Comparison of ENCODE assay signal across 8 cellular contexts in genomic region chr3:30286007-30286669, GRCh38.
A peak's percentile ranks its signal among the peaks of the same experiment; 100 is the strongest.
DNase-seq lines count a peak whose midpoint lies in the region; ATAC-seq, FAIRE-seq and TF ChIP-seq lines count a peak whose summit lies in the region.

No MANE protein-coding gene starts in this region.

- H3K36me3 ChIP-seq in GM23338 (ENCODE audit: insufficient read depth) = no peaks in the 10 kb centered on the region

- no peaks in the 10 kb centered on the region for H3F3A ChIP-seq in GM23338 (replicated peaks; ENCODE audit: low read depth)

- H3K4me1 ChIP-seq in GM23338 (ENCODE audit: insufficient read depth) = peaks cover 12% of the 10 kb centered on the region

- no peaks in the 10 kb centered on the region for H3K9me3 Mint-ChIP-seq in activated T-cell treated with anti-CD3 and anti-CD28 coated beads, Interleukin-2, amount 50 U/mL, for 24 hours
- H3K9me3 Mint-ChIP-seq in GM23338 = peaks cover 5% of the 10 kb centered on the region; the same call in 2 of the 3 replicates

- H3K4me1 Mint-ChIP-seq in activated T-cell treated with anti-CD3 and anti-CD28 coated beads, Interleukin-2, amount 50 U/mL, for 24 hours (ENCODE audit: low read depth) = peaks cover 33% of the 10 kb centered on the region
- H3K4me1 Mint-ChIP-seq in GM23338 = peaks cover 22% of the 10 kb centered on the region; the same call in 2 of the 3 replicates

- peak; percentile 33 to 45 for DNase-seq in activated T-cell treated with anti-CD3 and anti-CD28 coated beads, Interleukin-2, amount 50 U/mL, for 48 hours
- no peak for DNase-seq in activated T-cell treated with anti-CD3 and anti-CD28 coated beads, Interleukin-2, amount 50 U/mL, for 24 hours
- DNase-seq in SHP77 treated with DMSO at 0.1 percent for 48 hours (lab: John Stamatoyannopoulos, UW) (peak; percentile 68), frontal cortex (ENCODE audit: low spot score in 2 of 2) (peak; percentile 4 to 38), renal cortical epithelial cell (ENCODE audit: low read depth) (peak; percentile 99), GM23338 (ENCODE audit: low spot score) (no peak), NCI-H510A (lab: John Stamatoyannopoulos, UW) (no peak)

- ATAC-seq in GM23338 (no peak), GM21423 (IDR thresholded peaks at IDR 0.05; ENCODE audit: unreplicated experiment) (no peak)

- no peaks in the 10 kb centered on the region for H3K27me3 ChIP-seq in GM23338 (ENCODE audit: insufficient read depth)

- H3K4me3 ChIP-seq in GM23338 = no peak overlapping the region

- no peak overlapping the region for H2AFZ ChIP-seq in GM23338

- H3K27me3 Mint-ChIP-seq in activated T-cell treated with anti-CD3 and anti-CD28 coated beads, Interleukin-2, amount 50 U/mL, for 24 hours = no peaks in the 10 kb centered on the region
- no peaks in the 10 kb centered on the region for H3K27me3 Mint-ChIP-seq in GM23338 (ENCODE audit: insufficient read depth, low read depth, poor library complexity)

- TF ChIP-seq CTCF in GM23338 (conservative IDR thresholded peaks at IDR 0.05; ENCODE audit: low read depth in 2 of 2) = no peak

- no peaks in the 10 kb centered on the region for H3K79me2 ChIP-seq in GM23338 (replicated peaks; ENCODE audit: insufficient read depth)

- H3K27ac ChIP-seq in GM23338 (ENCODE audit: low read depth) = no peak overlapping the region

- H3K4me3 Mint-ChIP-seq in activated T-cell treated with anti-CD3 and anti-CD28 coated beads, Interleukin-2, amount 50 U/mL, for 24 hours = no peak overlapping the region
- no peak overlapping the region for H3K4me3 Mint-ChIP-seq in GM23338

- no peak overlapping the region for H3K27ac Mint-ChIP-seq in activated T-cell treated with anti-CD3 and anti-CD28 coated beads, Interleukin-2, amount 50 U/mL, for 24 hours
- H3K27ac Mint-ChIP-seq in GM23338 = no peak overlapping the region

- FAIRE-seq in frontal cortex (lab: Jason Lieb, UNC) = no peak

- H3K36me3 Mint-ChIP-seq in activated T-cell treated with anti-CD3 and anti-CD28 coated beads, Interleukin-2, amount 50 U/mL, for 24 hours (ENCODE audit: low read depth) = no peaks in the 10 kb centered on the region
- H3K36me3 Mint-ChIP-seq in GM23338 (ENCODE audit: low read depth) = 0 out of 3 replicates have a peak, but pooled peaks cover 5% of the 10 kb centered on the region

- H3K9me2 ChIP-seq in GM23338 (ENCODE audit: insufficient read depth) = no peaks in the 10 kb centered on the region

- no peaks in the 10 kb centered on the region for H4K20me1 ChIP-seq in GM23338 (replicated peaks; ENCODE audit: insufficient read depth)

- H3K4me2 ChIP-seq in GM23338 = no peak overlapping the region

TF ChIP-seq in GM23338, 12 proteins besides CTCF, POLR2A, EP300 and RAD21 (continues in another document):
- TF ChIP-seq, protein P1, sequence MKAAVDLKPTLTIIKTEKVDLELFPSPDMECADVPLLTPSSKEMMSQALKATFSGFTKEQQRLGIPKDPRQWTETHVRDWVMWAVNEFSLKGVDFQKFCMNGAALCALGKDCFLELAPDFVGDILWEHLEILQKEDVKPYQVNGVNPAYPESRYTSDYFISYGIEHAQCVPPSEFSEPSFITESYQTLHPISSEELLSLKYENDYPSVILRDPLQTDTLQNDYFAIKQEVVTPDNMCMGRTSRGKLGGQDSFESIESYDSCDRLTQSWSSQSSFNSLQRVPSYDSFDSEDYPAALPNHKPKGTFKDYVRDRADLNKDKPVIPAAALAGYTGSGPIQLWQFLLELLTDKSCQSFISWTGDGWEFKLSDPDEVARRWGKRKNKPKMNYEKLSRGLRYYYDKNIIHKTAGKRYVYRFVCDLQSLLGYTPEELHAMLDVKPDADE (IDR thresholded peaks at IDR 0.05) = no peak
- TF ChIP-seq NANOG (IDR thresholded peaks at IDR 0.05; ENCODE audit: borderline replicate concordance) = no peak
- no peak for TF ChIP-seq JUNB (IDR thresholded peaks at IDR 0.05; ENCODE audit: unreplicated experiment)
- no peak for TF ChIP-seq POLR2AphosphoS5 (IDR thresholded peaks at IDR 0.05; ENCODE audit: low read depth)
- no peak for TF ChIP-seq EZH2 (IDR thresholded peaks at IDR 0.05; ENCODE audit: low read depth, unreplicated experiment)
- TF ChIP-seq, protein P2, sequence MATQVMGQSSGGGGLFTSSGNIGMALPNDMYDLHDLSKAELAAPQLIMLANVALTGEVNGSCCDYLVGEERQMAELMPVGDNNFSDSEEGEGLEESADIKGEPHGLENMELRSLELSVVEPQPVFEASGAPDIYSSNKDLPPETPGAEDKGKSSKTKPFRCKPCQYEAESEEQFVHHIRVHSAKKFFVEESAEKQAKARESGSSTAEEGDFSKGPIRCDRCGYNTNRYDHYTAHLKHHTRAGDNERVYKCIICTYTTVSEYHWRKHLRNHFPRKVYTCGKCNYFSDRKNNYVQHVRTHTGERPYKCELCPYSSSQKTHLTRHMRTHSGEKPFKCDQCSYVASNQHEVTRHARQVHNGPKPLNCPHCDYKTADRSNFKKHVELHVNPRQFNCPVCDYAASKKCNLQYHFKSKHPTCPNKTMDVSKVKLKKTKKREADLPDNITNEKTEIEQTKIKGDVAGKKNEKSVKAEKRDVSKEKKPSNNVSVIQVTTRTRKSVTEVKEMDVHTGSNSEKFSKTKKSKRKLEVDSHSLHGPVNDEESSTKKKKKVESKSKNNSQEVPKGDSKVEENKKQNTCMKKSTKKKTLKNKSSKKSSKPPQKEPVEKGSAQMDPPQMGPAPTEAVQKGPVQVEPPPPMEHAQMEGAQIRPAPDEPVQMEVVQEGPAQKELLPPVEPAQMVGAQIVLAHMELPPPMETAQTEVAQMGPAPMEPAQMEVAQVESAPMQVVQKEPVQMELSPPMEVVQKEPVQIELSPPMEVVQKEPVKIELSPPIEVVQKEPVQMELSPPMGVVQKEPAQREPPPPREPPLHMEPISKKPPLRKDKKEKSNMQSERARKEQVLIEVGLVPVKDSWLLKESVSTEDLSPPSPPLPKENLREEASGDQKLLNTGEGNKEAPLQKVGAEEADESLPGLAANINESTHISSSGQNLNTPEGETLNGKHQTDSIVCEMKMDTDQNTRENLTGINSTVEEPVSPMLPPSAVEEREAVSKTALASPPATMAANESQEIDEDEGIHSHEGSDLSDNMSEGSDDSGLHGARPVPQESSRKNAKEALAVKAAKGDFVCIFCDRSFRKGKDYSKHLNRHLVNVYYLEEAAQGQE (IDR thresholded peaks at IDR 0.05; ENCODE audit: unreplicated experiment) = no peak
- TF ChIP-seq ZNF462 (CRISPR knock-in tag; IDR thresholded peaks at IDR 0.05) = no peak
- no peak for TF ChIP-seq EZH2phosphoT487 (IDR thresholded peaks at IDR 0.05; ENCODE audit: unreplicated experiment)
- TF ChIP-seq CREB1 (CRISPR knock-in tag; IDR thresholded peaks at IDR 0.05; ENCODE audit: low read depth) = no peak
- TF ChIP-seq ZNF114 (CRISPR knock-in tag; IDR thresholded peaks at IDR 0.05) = no peak

Comparison
In these comparisons a context has a peak if more than half of its experiments do, and no peak if none do; other contexts are left out.
1. DNase-seq: peak in activated T-cell treated with anti-CD3 and anti-CD28 coated beads, Interleukin-2, amount 50 U/mL, for 48 hours (2 of 2), SHP77 treated with DMSO at 0.1 percent for 48 hours (single experiment), frontal cortex (2 of 2) and renal cortical epithelial cell (single experiment); none in activated T-cell treated with anti-CD3 and anti-CD28 coated beads, Interleukin-2, amount 50 U/mL, for 24 hours (single experiment), GM23338 (single experiment) and NCI-H510A (single experiment).